1 cellular context compared by ENCODE assay signal in the genomic region with DNA sequence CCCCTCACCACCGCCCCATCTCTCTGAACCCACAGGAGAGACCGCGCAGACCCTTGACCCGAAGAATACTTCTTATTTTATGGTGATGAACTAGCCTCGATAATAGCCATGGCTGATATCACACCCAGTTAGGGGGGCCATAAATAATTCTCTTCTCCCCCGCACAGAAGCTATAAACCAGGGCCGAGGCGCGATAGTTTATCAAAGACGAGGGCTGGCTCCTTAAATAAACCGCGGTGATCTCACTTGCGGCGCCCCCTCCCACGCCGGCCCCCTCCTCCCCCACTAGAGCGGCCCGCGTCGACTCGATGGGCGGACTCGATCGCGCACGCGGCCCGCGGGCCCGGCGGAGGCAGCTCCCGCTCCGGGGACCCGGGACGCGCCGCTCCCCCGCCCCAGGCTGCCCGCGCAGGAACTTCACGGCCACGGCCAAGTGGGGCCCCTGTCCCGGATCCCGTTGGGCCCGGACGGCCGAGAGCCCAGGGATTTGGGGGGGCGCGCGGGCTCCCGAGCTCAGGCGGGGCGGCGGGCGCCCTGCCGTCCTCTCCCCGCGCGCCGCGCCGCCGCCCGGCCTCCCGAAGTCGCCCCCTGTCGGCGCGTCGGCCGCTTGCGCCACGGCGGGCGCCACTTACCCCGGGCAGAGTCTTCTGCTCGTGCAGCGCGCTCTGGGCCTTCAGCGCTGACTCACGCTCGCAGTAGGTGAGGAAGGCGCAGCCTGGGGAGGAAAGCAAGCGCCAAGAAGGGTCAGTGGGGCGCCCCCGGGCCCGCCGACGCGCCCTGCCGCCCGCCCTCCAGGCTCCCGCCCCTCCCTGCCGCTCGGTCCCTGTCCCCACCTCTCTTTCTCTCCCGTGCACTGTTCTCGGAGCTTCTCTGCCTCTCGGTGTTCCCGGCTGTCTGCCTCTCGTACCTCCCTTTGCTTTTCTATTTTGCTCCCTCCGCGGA.
A peak's percentile ranks its signal among the peaks of the same experiment; 100 is the strongest.
TF ChIP-seq lines count a peak whose summit lies in the region.

No MANE protein-coding gene starts in this region.

TF ChIP-seq in K562, 482 proteins besides CTCF, POLR2A, EP300 and RAD21 (continued from another document):
- TF ChIP-seq, protein P1, sequence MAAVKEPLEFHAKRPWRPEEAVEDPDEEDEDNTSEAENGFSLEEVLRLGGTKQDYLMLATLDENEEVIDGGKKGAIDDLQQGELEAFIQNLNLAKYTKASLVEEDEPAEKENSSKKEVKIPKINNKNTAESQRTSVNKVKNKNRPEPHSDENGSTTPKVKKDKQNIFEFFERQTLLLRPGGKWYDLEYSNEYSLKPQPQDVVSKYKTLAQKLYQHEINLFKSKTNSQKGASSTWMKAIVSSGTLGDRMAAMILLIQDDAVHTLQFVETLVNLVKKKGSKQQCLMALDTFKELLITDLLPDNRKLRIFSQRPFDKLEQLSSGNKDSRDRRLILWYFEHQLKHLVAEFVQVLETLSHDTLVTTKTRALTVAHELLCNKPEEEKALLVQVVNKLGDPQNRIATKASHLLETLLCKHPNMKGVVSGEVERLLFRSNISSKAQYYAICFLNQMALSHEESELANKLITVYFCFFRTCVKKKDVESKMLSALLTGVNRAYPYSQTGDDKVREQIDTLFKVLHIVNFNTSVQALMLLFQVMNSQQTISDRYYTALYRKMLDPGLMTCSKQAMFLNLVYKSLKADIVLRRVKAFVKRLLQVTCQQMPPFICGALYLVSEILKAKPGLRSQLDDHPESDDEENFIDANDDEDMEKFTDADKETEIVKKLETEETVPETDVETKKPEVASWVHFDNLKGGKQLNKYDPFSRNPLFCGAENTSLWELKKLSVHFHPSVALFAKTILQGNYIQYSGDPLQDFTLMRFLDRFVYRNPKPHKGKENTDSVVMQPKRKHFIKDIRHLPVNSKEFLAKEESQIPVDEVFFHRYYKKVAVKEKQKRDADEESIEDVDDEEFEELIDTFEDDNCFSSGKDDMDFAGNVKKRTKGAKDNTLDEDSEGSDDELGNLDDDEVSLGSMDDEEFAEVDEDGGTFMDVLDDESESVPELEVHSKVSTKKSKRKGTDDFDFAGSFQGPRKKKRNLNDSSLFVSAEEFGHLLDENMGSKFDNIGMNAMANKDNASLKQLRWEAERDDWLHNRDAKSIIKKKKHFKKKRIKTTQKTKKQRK (IDR thresholded peaks at IDR 0.05; ENCODE audit: borderline replicate concordance, low read depth, low read length), result no peak
- TF ChIP-seq ZFPM2 (CRISPR knock-in tag; IDR thresholded peaks at IDR 0.05), result 0 out of 2 replicates have a peak, but pooled peaks have one; percentile 15
- TF ChIP-seq CTBP1 (IDR thresholded peaks at IDR 0.05; ENCODE audit: borderline replicate concordance), result peak; percentile 53; the same call in 1 of the 2 replicates
- TF ChIP-seq, protein P2, sequence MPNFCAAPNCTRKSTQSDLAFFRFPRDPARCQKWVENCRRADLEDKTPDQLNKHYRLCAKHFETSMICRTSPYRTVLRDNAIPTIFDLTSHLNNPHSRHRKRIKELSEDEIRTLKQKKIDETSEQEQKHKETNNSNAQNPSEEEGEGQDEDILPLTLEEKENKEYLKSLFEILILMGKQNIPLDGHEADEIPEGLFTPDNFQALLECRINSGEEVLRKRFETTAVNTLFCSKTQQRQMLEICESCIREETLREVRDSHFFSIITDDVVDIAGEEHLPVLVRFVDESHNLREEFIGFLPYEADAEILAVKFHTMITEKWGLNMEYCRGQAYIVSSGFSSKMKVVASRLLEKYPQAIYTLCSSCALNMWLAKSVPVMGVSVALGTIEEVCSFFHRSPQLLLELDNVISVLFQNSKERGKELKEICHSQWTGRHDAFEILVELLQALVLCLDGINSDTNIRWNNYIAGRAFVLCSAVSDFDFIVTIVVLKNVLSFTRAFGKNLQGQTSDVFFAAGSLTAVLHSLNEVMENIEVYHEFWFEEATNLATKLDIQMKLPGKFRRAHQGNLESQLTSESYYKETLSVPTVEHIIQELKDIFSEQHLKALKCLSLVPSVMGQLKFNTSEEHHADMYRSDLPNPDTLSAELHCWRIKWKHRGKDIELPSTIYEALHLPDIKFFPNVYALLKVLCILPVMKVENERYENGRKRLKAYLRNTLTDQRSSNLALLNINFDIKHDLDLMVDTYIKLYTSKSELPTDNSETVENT (CRISPR knock-in tag; IDR thresholded peaks at IDR 0.05), result no peak
- TF ChIP-seq, protein P3, sequence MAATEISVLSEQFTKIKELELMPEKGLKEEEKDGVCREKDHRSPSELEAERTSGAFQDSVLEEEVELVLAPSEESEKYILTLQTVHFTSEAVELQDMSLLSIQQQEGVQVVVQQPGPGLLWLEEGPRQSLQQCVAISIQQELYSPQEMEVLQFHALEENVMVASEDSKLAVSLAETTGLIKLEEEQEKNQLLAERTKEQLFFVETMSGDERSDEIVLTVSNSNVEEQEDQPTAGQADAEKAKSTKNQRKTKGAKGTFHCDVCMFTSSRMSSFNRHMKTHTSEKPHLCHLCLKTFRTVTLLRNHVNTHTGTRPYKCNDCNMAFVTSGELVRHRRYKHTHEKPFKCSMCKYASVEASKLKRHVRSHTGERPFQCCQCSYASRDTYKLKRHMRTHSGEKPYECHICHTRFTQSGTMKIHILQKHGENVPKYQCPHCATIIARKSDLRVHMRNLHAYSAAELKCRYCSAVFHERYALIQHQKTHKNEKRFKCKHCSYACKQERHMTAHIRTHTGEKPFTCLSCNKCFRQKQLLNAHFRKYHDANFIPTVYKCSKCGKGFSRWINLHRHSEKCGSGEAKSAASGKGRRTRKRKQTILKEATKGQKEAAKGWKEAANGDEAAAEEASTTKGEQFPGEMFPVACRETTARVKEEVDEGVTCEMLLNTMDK (IDR thresholded peaks at IDR 0.05; ENCODE audit: borderline replicate concordance, insufficient read depth, low read depth, low read length, poor library complexity, severe bottlenecking), result peak; percentile 76
- no peak for TF ChIP-seq ZBTB17 (CRISPR knock-in tag; IDR thresholded peaks at IDR 0.05)
- TF ChIP-seq CBFA2T2 (conservative IDR thresholded peaks at IDR 0.05), result no peak
- no peak for TF ChIP-seq NFXL1 (CRISPR knock-in tag; IDR thresholded peaks at IDR 0.05)
- TF ChIP-seq, protein P4, sequence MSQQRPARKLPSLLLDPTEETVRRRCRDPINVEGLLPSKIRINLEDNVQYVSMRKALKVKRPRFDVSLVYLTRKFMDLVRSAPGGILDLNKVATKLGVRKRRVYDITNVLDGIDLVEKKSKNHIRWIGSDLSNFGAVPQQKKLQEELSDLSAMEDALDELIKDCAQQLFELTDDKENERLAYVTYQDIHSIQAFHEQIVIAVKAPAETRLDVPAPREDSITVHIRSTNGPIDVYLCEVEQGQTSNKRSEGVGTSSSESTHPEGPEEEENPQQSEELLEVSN (IDR thresholded peaks at IDR 0.05; ENCODE audit: borderline replicate concordance in 1 of 2, extremely low read depth in 1 of 2, insufficient read depth in 1 of 2, insufficient read length in 1 of 2, low read depth in 1 of 2, low read length in 1 of 2, poor library complexity in 1 of 2, severe bottlenecking in 1 of 2), result peak; percentile 50 to 93
- TF ChIP-seq PHF21A (IDR thresholded peaks at IDR 0.05; ENCODE audit: borderline replicate concordance, low read depth), result no peak
- TF ChIP-seq, protein P5, sequence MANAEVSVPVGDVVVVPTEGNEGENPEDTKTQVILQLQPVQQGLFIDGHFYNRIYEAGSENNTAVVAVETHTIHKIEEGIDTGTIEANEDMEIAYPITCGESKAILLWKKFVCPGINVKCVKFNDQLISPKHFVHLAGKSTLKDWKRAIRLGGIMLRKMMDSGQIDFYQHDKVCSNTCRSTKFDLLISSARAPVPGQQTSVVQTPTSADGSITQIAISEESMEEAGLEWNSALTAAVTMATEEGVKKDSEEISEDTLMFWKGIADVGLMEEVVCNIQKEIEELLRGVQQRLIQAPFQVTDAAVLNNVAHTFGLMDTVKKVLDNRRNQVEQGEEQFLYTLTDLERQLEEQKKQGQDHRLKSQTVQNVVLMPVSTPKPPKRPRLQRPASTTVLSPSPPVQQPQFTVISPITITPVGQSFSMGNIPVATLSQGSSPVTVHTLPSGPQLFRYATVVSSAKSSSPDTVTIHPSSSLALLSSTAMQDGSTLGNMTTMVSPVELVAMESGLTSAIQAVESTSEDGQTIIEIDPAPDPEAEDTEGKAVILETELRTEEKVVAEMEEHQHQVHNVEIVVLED (CRISPR knock-in tag; IDR thresholded peaks at IDR 0.05), result peak; percentile 24; the same call in 1 of the 2 replicates
- peak; percentile 82 for TF ChIP-seq RB1 (IDR thresholded peaks at IDR 0.05; ENCODE audit: low read depth)
TF ChIP-seq in K562: peak in this region for 13.
